In the genomic region with DNA sequence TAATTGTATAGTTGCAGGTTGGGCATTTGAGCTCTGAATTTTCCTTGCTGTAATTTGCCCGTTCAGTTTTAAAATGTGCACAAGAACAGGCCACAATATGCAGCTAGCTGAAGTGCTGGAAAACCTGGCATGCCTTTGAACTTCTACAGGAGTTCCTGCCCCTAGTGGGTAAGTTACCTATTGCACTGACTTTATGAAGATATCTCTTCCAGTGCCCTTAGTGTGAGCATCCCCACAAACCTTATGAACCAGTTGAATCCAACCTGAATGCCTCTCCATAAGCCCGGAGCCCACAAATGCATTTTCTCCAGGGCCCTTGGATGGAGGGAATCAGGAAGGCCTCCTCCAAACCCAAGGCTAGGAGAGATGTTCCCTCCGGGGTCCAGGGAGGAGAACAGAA, we compare ENCODE assay signal across 9 cellular contexts.
DNase-seq lines count a peak whose midpoint lies in the region; TF ChIP-seq lines count a peak whose summit lies in the region.
"Had no signal": no experiment of that assay in that cellular context is flagged by ENCODE, and none has a peak within 500 bp of the region (broad histone marks: within the 10 kb centered on the region; RNA-seq: fewer than 3 reads in every experiment).

No MANE protein-coding gene starts in this region.

- 82% methylated on average over 3 of the region's 3 CpGs for WGBS in smooth muscle cell (ENCODE audit: low lambda C conversion rate)
- WGBS in stomach, 5 donors: 64 to 74% (median 71%) methylated on average over 3 of the region's 3 CpGs

- intact Hi-C loops in stomach (cut with DNase I; ENCODE audit: low total_unique reads): no loop called here

- TF ChIP-seq EP300 in stomach (IDR thresholded peaks at IDR 0.05): no peak

- DNase-seq in SIG-M5 treated with dmso at 0.1 percent for 504 hours (lab: John Stamatoyannopoulos, UW; ENCODE audit: unreplicated experiment) (peak; percentile 30), SIG-M5 (lab: John Stamatoyannopoulos, UW) (no peak), NCI-H2171 treated with DMSO at 0.1 percent for 48 hours (lab: John Stamatoyannopoulos, UW) (peak; percentile 15), dermis blood vessel endothelial cell (peak; percentile 32), smooth muscle cell (lab: John Stamatoyannopoulos, UW; ENCODE audit: unreplicated experiment) (no peak), DMS114 treated with DMSO at 0.1 percent for 48 hours (lab: John Stamatoyannopoulos, UW; ENCODE audit: unreplicated experiment) (no peak), stomach (no peak)
- no peak for DNase-seq in activated naive CD4-positive, alpha-beta T cell (lab: John Stamatoyannopoulos, UW)
- DNase-seq: GDM1 had no signal

- H4K20me1 ChIP-seq in smooth muscle cell (ENCODE audit: low read depth): no peaks in the 10 kb centered on the region

- H3K9ac ChIP-seq in smooth muscle cell (ENCODE audit: low read depth): no peak overlapping the region

- H2AFZ ChIP-seq in smooth muscle cell (ENCODE audit: low read depth): no peak overlapping the region

- no peak overlapping the region for H3K4me2 ChIP-seq in smooth muscle cell

- H3K27me3 ChIP-seq in smooth muscle cell (ENCODE audit: low read depth): no peaks in the 10 kb centered on the region
- no peaks in the 10 kb centered on the region for H3K27me3 ChIP-seq in stomach

- H3K79me2 ChIP-seq in smooth muscle cell (ENCODE audit: low read depth): no peaks in the 10 kb centered on the region

- H3K4me3 ChIP-seq in smooth muscle cell (no peak overlapping the region), stomach (no peak overlapping the region)

- H3K4me1 ChIP-seq in smooth muscle cell (ENCODE audit: low read depth) (peaks cover 14% of the 10 kb centered on the region), stomach (peaks cover 0 to 4% (median 0%) of the 10 kb centered on the region in 4 donors)

- H3K9me3 ChIP-seq in smooth muscle cell (replicated peaks; ENCODE audit: low read depth) (no peaks in the 10 kb centered on the region), stomach (no peaks in the 10 kb centered on the region)

- H3K36me3 ChIP-seq in smooth muscle cell (ENCODE audit: low read depth): no peaks in the 10 kb centered on the region
- peaks cover 0 to 11% (median 0%) of the 10 kb centered on the region in 4 donors for H3K36me3 ChIP-seq in stomach

- H3K27ac ChIP-seq in smooth muscle cell (ENCODE audit: low read depth): peak overlapping the region; percentile 22
- no peak overlapping the region for H3K27ac ChIP-seq in stomach

- peaks cover 42% of the 10 kb centered on the region for H3F3A ChIP-seq in smooth muscle cell (ENCODE audit: low read depth)

- no peak for TF ChIP-seq POLR2A in stomach (IDR thresholded peaks at IDR 0.05)

- TF ChIP-seq CTCF in smooth muscle cell (IDR thresholded peaks at IDR 0.05; ENCODE audit: borderline replicate concordance, insufficient read depth, poor library complexity, severe bottlenecking) (peak; percentile 32), stomach (IDR thresholded peaks at IDR 0.05) (peak in 2 of 7 experiments; percentile 6 to 12)

Comparison
In these comparisons a context has a peak if more than half of its experiments do, and no peak if none do; other contexts are left out.
1. DNase-seq: peak in SIG-M5 treated with dmso at 0.1 percent for 504 hours (single experiment), NCI-H2171 treated with DMSO at 0.1 percent for 48 hours (single experiment) and dermis blood vessel endothelial cell (single experiment); none in SIG-M5 (single experiment), smooth muscle cell (single experiment), DMS114 treated with DMSO at 0.1 percent for 48 hours (single experiment), activated naive CD4-positive, alpha-beta T cell (0 of 4) and stomach (single experiment).